21 cellular contexts compared by ENCODE assay signal in genomic region chr17:48290378-48290777, GRCh38.
"Had no signal": no experiment of that assay in that cellular context is flagged by ENCODE, and none has a peak within 500 bp of the region (broad histone marks: within the 10 kb centered on the region; RNA-seq: fewer than 3 reads in every experiment).

No MANE protein-coding gene starts in this region.

- H3K27ac ChIP-seq: cardiac muscle cell, epithelial cell of prostate, foreskin keratinocyte, prostate gland, right atrium auricular region, thyroid gland had no signal

- FAIRE-seq: keratinocyte, TTC549 had no signal

- DNase-seq: activated CD4-positive, alpha-beta T cell treated with anti-CD3 and anti-CD28 coated beads, Interleukin-2, amount 50 U/mL, for 48 hours; activated CD8-positive, alpha-beta memory T cell treated with anti-CD3 and anti-CD28 coated beads, Interleukin-2, amount 10 ng/mL, durations not matched to agents 7 days and 5 days; activated naive CD4-positive, alpha-beta T cell; activated naive CD8-positive, alpha-beta T cell treated with anti-CD3 and anti-CD28 coated beads, Interleukin-2, amount 10 ng/mL, durations not matched to agents 7 days and 5 days; amygdala; foreskin keratinocyte; hypothalamus; stimulated activated CD4-positive, alpha-beta T cell treated with anti-CD3 and anti-CD28 coated beads, Interleukin-12 subunit alpha, Interleukin-12 subunit beta, amount 100 ng/mL, for 4 hours; stimulated activated CD4-positive, alpha-beta T cell treated with anti-CD3 and anti-CD28 coated beads, Interleukin-2, amount 100 ng/mL, for 24 hours; stimulated activated naive CD4-positive, alpha-beta T cell treated with Interleukin-2 at 50 U/mL for 16 hours; thyroid gland had no signal

- H3K4me1 ChIP-seq: foreskin keratinocyte, prostate gland, right atrium auricular region, thyroid gland had no signal

- H3K36me3 ChIP-seq: cardiac muscle cell, prostate gland, right atrium auricular region, thyroid gland had no signal

- H3K9me3 Mint-ChIP-seq: activated naive CD8-positive, alpha-beta T cell treated with anti-CD3 and anti-CD28 coated beads, Interleukin-2, amount 10 ng/mL, durations not matched to agents 7 days and 5 days; dendritic cell treated with granulocyte-macrophage colony-stimulating factor and Interleukin-4, amounts not matched to agents 40 ng/mL and 50 ng/mL, for 4 days; T-helper 2 cell treated with Interferon-gamma antibody and Interleukin-4, amounts not matched to agents 5 μg/mL and 100 μg/mL, for 36 hours had no signal

- H3K4me3 ChIP-seq: cardiac muscle cell, lung, prostate gland, right atrium auricular region, thyroid gland had no signal

- H3K27me3 ChIP-seq: right atrium auricular region, thyroid gland had no signal

- H3K9me3 ChIP-seq: prostate gland, right atrium auricular region, thyroid gland had no signal

- ATAC-seq: activated CD8-positive, alpha-beta memory T cell treated with anti-CD3 and anti-CD28 coated beads, Interleukin-2, amount 10 ng/mL, durations not matched to agents 7 days and 5 days; foreskin keratinocyte; left lobe of liver had no signal

- H3K27me3 Mint-ChIP-seq: activated CD8-positive, alpha-beta memory T cell treated with anti-CD3 and anti-CD28 coated beads, Interleukin-2, amount 10 ng/mL, durations not matched to agents 7 days and 5 days; activated naive CD8-positive, alpha-beta T cell treated with anti-CD3 and anti-CD28 coated beads, Interleukin-2, amount 10 ng/mL, durations not matched to agents 7 days and 5 days had no signal

- H3K4me3 Mint-ChIP-seq: activated CD8-positive, alpha-beta memory T cell treated with anti-CD3 and anti-CD28 coated beads, Interleukin-2, amount 10 ng/mL, durations not matched to agents 7 days and 5 days; activated naive CD8-positive, alpha-beta T cell treated with anti-CD3 and anti-CD28 coated beads, Interleukin-2, amount 10 ng/mL, durations not matched to agents 7 days and 5 days; dendritic cell treated with granulocyte-macrophage colony-stimulating factor and Interleukin-4, amounts not matched to agents 40 ng/mL and 50 ng/mL, for 4 days; T-helper 2 cell treated with Interferon-gamma antibody and Interleukin-4, amounts not matched to agents 5 μg/mL and 100 μg/mL, for 36 hours had no signal

- H3K27ac Mint-ChIP-seq: activated CD8-positive, alpha-beta memory T cell treated with anti-CD3 and anti-CD28 coated beads, Interleukin-2, amount 10 ng/mL, durations not matched to agents 7 days and 5 days; activated naive CD8-positive, alpha-beta T cell treated with anti-CD3 and anti-CD28 coated beads, Interleukin-2, amount 10 ng/mL, durations not matched to agents 7 days and 5 days; dendritic cell treated with granulocyte-macrophage colony-stimulating factor and Interleukin-4, amounts not matched to agents 40 ng/mL and 50 ng/mL, for 4 days; T-helper 2 cell treated with Interferon-gamma antibody and Interleukin-4, amounts not matched to agents 5 μg/mL and 100 μg/mL, for 36 hours had no signal
